1 cellular context compared by ENCODE assay signal in the genomic region with DNA sequence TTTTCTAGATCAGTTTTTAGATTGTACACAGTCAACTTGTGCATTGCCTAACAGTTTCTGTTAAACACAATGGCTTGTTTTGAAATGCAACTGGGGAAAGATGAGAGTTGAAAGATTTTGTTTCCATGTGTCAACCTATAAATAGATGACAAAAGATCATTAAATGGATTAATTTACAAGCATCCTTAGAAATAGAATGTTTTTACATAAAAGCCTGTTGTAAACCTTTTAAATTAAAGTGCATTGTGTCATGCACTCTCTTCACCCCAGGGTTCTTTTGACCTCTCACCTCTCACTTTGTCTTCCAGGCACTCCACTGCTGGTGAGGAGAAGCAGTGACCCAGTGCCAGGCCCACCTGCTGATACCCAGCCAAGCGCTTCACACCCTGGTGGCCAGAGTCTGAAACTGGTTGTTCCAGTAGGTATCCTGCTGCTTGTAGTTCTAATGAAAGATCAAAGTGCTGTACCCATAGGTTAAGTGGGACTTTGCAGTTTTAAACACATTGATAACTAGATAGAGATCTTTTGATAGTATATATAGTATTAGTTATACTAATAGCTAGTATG.
TF ChIP-seq lines count a peak whose summit lies in the region.

No MANE protein-coding gene starts in this region.

TF ChIP-seq in HCT116, 20 proteins besides CTCF, POLR2A, EP300 and RAD21 (continued from another document):
- TF ChIP-seq ZBTB33 (IDR thresholded peaks at IDR 0.05; ENCODE audit: extremely low read depth, insufficient replicate concordance, low read length), result no peak
